In genomic region chr18:46243095-46243494, GRCh38 we compare ENCODE assay signal across 16 cellular contexts.
A peak's percentile ranks its signal among the peaks of the same experiment; 100 is the strongest.
DNase-seq lines count a peak whose midpoint lies in the region; ATAC-seq, FAIRE-seq and TF ChIP-seq lines count a peak whose summit lies in the region.
"Had no signal": no experiment of that assay in that cellular context is flagged by ENCODE, and none has a peak within 500 bp of the region (broad histone marks: within the 10 kb centered on the region; RNA-seq: fewer than 3 reads in every experiment).

No MANE protein-coding gene starts in this region.

- no peaks in the 10 kb centered on the region for H3K9me3 ChIP-seq in astrocyte (ENCODE audit: insufficient read depth, low read depth, low read length)
- H3K9me3 ChIP-seq: BE2C had no signal

- H3K4me2 ChIP-seq in astrocyte (ENCODE audit: low read length), result no peak overlapping the region

- peaks cover 13% of the 10 kb centered on the region for H4K20me1 ChIP-seq in astrocyte (ENCODE audit: insufficient read depth, low read length)

- H3K27ac ChIP-seq in astrocyte (ENCODE audit: low read depth, low read length), result no peak overlapping the region
- H3K27ac ChIP-seq: C4-2B had no signal

- H3K79me2 ChIP-seq in astrocyte (ENCODE audit: insufficient read depth, low read length), result peaks cover 37% of the 10 kb centered on the region

- no peak overlapping the region for H3K4me3 Mint-ChIP-seq in HFFc6
- peak overlapping the region; percentile 41 for H3K4me3 Mint-ChIP-seq in astrocyte (ENCODE audit: unreplicated experiment)
- no peak overlapping the region for H3K4me3 Mint-ChIP-seq in activated T-helper 17 cell treated with anti-CD3 and anti-CD28 coated beads, Interleukin-2, amount 50 U/mL, for 72 hours
- H3K4me3 Mint-ChIP-seq in activated T-helper 2 cell treated with anti-CD3 and anti-CD28 coated beads, Interferon-gamma antibody, Interleukin-2, Interleukin-4, amounts not matched to agents 10 μg/mL and 5 μg/mL and 100 μg/mL, durations not matched to agents 14 hours and 24 hours and 36 hours (ENCODE audit: low read depth), result no peak overlapping the region
- H3K4me3 Mint-ChIP-seq: CD4-positive, alpha-beta memory T cell had no signal

- H3K27ac Mint-ChIP-seq in HFFc6 (peak overlapping the region; percentile 61; the same call in 1 of the 2 replicates), astrocyte (ENCODE audit: unreplicated experiment) (no peak overlapping the region)
- no peak overlapping the region for H3K27ac Mint-ChIP-seq in activated T-helper 17 cell treated with anti-CD3 and anti-CD28 coated beads, Interleukin-2, amount 50 U/mL, for 72 hours
- no peak overlapping the region for H3K27ac Mint-ChIP-seq in activated T-helper 2 cell treated with anti-CD3 and anti-CD28 coated beads, Interferon-gamma antibody, Interleukin-2, Interleukin-4, amounts not matched to agents 10 μg/mL and 5 μg/mL and 100 μg/mL, durations not matched to agents 14 hours and 24 hours and 36 hours

- peak; percentile 76 for DNase-seq in ACHN
- peak; percentile 21 for DNase-seq in HFFc6
- DNase-seq in astrocyte (ENCODE audit: low read depth), result no peak
- DNase-seq in renal cortical epithelial cell (ENCODE audit: low read depth), result peak; percentile 83
- DNase-seq in activated naive CD4-positive, alpha-beta T cell treated with anti-CD3 and anti-CD28 coated beads, Interleukin-2, amount 50 U/mL, for 16 hours, result no peak
- DNase-seq in activated T-helper 2 cell treated with anti-CD3 and anti-CD28 coated beads, Interferon-gamma antibody, Interleukin-2, Interleukin-4, amounts not matched to agents 10 μg/mL and 5 μg/mL and 100 μg/mL, durations not matched to agents 14 hours and 24 hours and 36 hours (ENCODE audit: low spot score), result no peak
- DNase-seq: BE2C; CD4-positive, alpha-beta memory T cell; COR-L47; DMS153; DMS79 treated with DMSO at 0.1 percent for 48 hours; GF-D8; HCEC 1CT had no signal

- H2AFZ ChIP-seq in astrocyte (ENCODE audit: low read depth, low read length), result no peak overlapping the region

- intact Hi-C loops in activated T-helper 2 cell treated with anti-CD3 and anti-CD28 coated beads, Interferon-gamma antibody, Interleukin-2, Interleukin-4, amounts not matched to agents 10 μg/mL and 5 μg/mL and 100 μg/mL, durations not matched to agents 14 hours and 24 hours and 36 hours (cut with micrococcal nuclease), result no loop called here

- no peak for FAIRE-seq in astrocyte (lab: Jason Lieb, UNC)
- FAIRE-seq: GM19239 had no signal

- in situ Hi-C loops in ACHN (cut with HindIII; ENCODE audit: low pct_ligation_motif_present, low pct_unique_long_range_greater_than_20kb, low sequenced_read_pairs), result no loop called here

- H3K4me1 Mint-ChIP-seq in HFFc6 (ENCODE audit: low read depth) (peaks cover 57% of the 10 kb centered on the region), astrocyte (ENCODE audit: low read depth, unreplicated experiment) (peaks cover 36% of the 10 kb centered on the region)
- peaks cover 14% of the 10 kb centered on the region for H3K4me1 Mint-ChIP-seq in activated T-helper 17 cell treated with anti-CD3 and anti-CD28 coated beads, Interleukin-2, amount 50 U/mL, for 72 hours
- peaks cover 19% of the 10 kb centered on the region for H3K4me1 Mint-ChIP-seq in activated T-helper 2 cell treated with anti-CD3 and anti-CD28 coated beads, Interferon-gamma antibody, Interleukin-2, Interleukin-4, amounts not matched to agents 10 μg/mL and 5 μg/mL and 100 μg/mL, durations not matched to agents 14 hours and 24 hours and 36 hours (ENCODE audit: low read depth)

- ATAC-seq in activated T-helper 17 cell treated with anti-CD3 and anti-CD28 coated beads, Interleukin-2, amount 50 U/mL, for 72 hours (replicated peaks), result no peak

- H3K36me3 ChIP-seq in astrocyte (ENCODE audit: insufficient read depth, low read length), result no peaks in the 10 kb centered on the region
- H3K36me3 ChIP-seq: BE2C had no signal

- H3K9me3 Mint-ChIP-seq in HFFc6 (no peaks in the 10 kb centered on the region), astrocyte (ENCODE audit: unreplicated experiment) (no peaks in the 10 kb centered on the region)
- H3K9me3 Mint-ChIP-seq in activated T-helper 17 cell treated with anti-CD3 and anti-CD28 coated beads, Interleukin-2, amount 50 U/mL, for 72 hours, result no peaks in the 10 kb centered on the region
- H3K9me3 Mint-ChIP-seq in activated T-helper 2 cell treated with anti-CD3 and anti-CD28 coated beads, Interferon-gamma antibody, Interleukin-2, Interleukin-4, amounts not matched to agents 10 μg/mL and 5 μg/mL and 100 μg/mL, durations not matched to agents 14 hours and 24 hours and 36 hours, result no peaks in the 10 kb centered on the region
- H3K9me3 Mint-ChIP-seq: CD4-positive, alpha-beta memory T cell had no signal

- H3K4me1 ChIP-seq in astrocyte (ENCODE audit: insufficient read depth, low read length), result no peaks in the 10 kb centered on the region
- H3K4me1 ChIP-seq: BE2C had no signal

- no peak overlapping the region for H3K4me3 ChIP-seq in astrocyte (ENCODE audit: insufficient read depth, low read depth, low read length)

- H3K9ac ChIP-seq in astrocyte (ENCODE audit: low read length), result no peak overlapping the region

- H3K27me3 Mint-ChIP-seq in HFFc6 (ENCODE audit: insufficient read depth), result no peaks in the 10 kb centered on the region
- H3K27me3 Mint-ChIP-seq in astrocyte (ENCODE audit: low read depth, unreplicated experiment), result no peaks in the 10 kb centered on the region
- no peaks in the 10 kb centered on the region for H3K27me3 Mint-ChIP-seq in activated T-helper 17 cell treated with anti-CD3 and anti-CD28 coated beads, Interleukin-2, amount 50 U/mL, for 72 hours
- no peaks in the 10 kb centered on the region for H3K27me3 Mint-ChIP-seq in activated T-helper 2 cell treated with anti-CD3 and anti-CD28 coated beads, Interferon-gamma antibody, Interleukin-2, Interleukin-4, amounts not matched to agents 10 μg/mL and 5 μg/mL and 100 μg/mL, durations not matched to agents 14 hours and 24 hours and 36 hours (ENCODE audit: low read depth)
- H3K27me3 Mint-ChIP-seq: CD4-positive, alpha-beta memory T cell had no signal

- H3K27me3 ChIP-seq in astrocyte (ENCODE audit: insufficient read depth, low read length), result no peaks in the 10 kb centered on the region
- H3K27me3 ChIP-seq: BE2C had no signal

- peaks cover 8% of the 10 kb centered on the region for H3K36me3 Mint-ChIP-seq in HFFc6 (ENCODE audit: low read depth)
- H3K36me3 Mint-ChIP-seq in astrocyte (ENCODE audit: low read depth, unreplicated experiment), result no peaks in the 10 kb centered on the region
- peaks cover 11% of the 10 kb centered on the region for H3K36me3 Mint-ChIP-seq in activated T-helper 17 cell treated with anti-CD3 and anti-CD28 coated beads, Interleukin-2, amount 50 U/mL, for 72 hours (ENCODE audit: low read depth)
- peaks cover 22% of the 10 kb centered on the region for H3K36me3 Mint-ChIP-seq in activated T-helper 2 cell treated with anti-CD3 and anti-CD28 coated beads, Interferon-gamma antibody, Interleukin-2, Interleukin-4, amounts not matched to agents 10 μg/mL and 5 μg/mL and 100 μg/mL, durations not matched to agents 14 hours and 24 hours and 36 hours (ENCODE audit: low read depth)

- TF ChIP-seq CTCF in HFFc6 (IDR thresholded peaks at IDR 0.05) (no peak), astrocyte (IDR thresholded peaks at IDR 0.05; ENCODE audit: insufficient read depth, low read depth, low read length) (no peak)

Comparison
In these comparisons a context has a peak if more than half of its experiments do, and no peak if none do; other contexts are left out.
1. DNase-seq: peak in ACHN (single experiment), HFFc6 (single experiment) and renal cortical epithelial cell (single experiment); none in astrocyte (single experiment), activated naive CD4-positive, alpha-beta T cell treated with anti-CD3 and anti-CD28 coated beads, Interleukin-2, amount 50 U/mL, for 16 hours (single experiment) and activated T-helper 2 cell treated with anti-CD3 and anti-CD28 coated beads, Interferon-gamma antibody, Interleukin-2, Interleukin-4, amounts not matched to agents 10 μg/mL and 5 μg/mL and 100 μg/mL, durations not matched to agents 14 hours and 24 hours and 36 hours (single experiment).